8 cellular contexts compared by ENCODE assay signal in the genomic region with DNA sequence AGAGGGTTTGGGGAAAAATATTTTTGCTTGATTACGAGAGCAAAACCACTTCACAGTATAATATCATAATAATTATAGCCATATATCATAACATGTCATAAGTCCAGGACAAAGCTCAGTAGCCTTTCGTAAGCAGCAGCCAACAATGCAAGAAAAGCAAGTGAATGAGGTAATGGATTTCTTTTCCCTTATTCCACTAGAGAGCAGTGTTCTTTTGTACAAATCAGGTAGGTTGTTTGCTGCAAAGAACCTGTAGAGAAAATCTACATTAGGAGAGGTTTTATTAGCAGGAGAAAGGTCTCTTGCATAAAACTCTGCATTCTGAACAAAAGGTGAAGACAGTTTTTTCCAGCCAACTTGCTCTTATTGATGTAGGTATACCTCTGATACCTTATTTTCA.
DNase-seq lines count a peak whose midpoint lies in the region; TF ChIP-seq lines count a peak whose summit lies in the region.

No MANE protein-coding gene starts in this region.

- H3K27me3 Mint-ChIP-seq in nephron (ENCODE audit: low read depth), result no peaks in the 10 kb centered on the region
- no peaks in the 10 kb centered on the region for H3K27me3 Mint-ChIP-seq in activated CD4-positive, alpha-beta T cell treated with anti-CD3 and anti-CD28 coated beads, Interleukin-2, amount 10 ng/mL, durations not matched to agents 24 days and 14 days

- no peaks in the 10 kb centered on the region for H3K9me3 Mint-ChIP-seq in nephron
- no peaks in the 10 kb centered on the region for H3K9me3 Mint-ChIP-seq in activated CD4-positive, alpha-beta T cell treated with anti-CD3 and anti-CD28 coated beads, Interleukin-2, amount 10 ng/mL, durations not matched to agents 24 days and 14 days

- H3K27ac Mint-ChIP-seq in nephron, result peak overlapping the region in 1 of 3 experiments; percentile 45
- H3K27ac Mint-ChIP-seq in activated CD4-positive, alpha-beta T cell treated with anti-CD3 and anti-CD28 coated beads, Interleukin-2, amount 10 ng/mL, durations not matched to agents 24 days and 14 days, result no peak overlapping the region

- no peaks in the 10 kb centered on the region for H3K36me3 ChIP-seq in HAP-1 (replicated peaks)

- in situ Hi-C loops in T47D (cut with HindIII; ENCODE audit: low pct_unique_long_range_greater_than_20kb, low sequenced_read_pairs), result no loop called here
- in situ Hi-C loops in HAP-1 (cut with MboI; ENCODE audit: low sequenced_read_pairs), result no loop called here

- DNase-seq in DMS114 treated with DMSO at 0.1 percent for 48 hours (lab: John Stamatoyannopoulos, UW; ENCODE audit: unreplicated experiment), result peak; percentile 0
- DNase-seq in NCI-H1105 (lab: John Stamatoyannopoulos, UW), result peak; percentile 29
- peak; percentile 13 to 52 for DNase-seq in T47D (ENCODE audit: low read depth in 1 of 2, low spot score in 1 of 2)
- DNase-seq in HAP-1 (ENCODE audit: low spot score in 2 of 2), result no peak
- DNase-seq in activated CD4-positive, alpha-beta T cell treated with anti-CD3 and anti-CD28 coated beads, Interleukin-2, amount 10 ng/mL, durations not matched to agents 24 days and 14 days, result no peak
- no peak for DNase-seq in inferior parietal cortex (ENCODE audit: extremely low spot score)
- DNase-seq in NCI-H2107 treated with DMSO at 0.1 percent for 48 hours (lab: John Stamatoyannopoulos, UW; ENCODE audit: unreplicated experiment), result no peak

- no peaks in the 10 kb centered on the region for H3K36me3 Mint-ChIP-seq in nephron (ENCODE audit: low read depth)
- no peaks in the 10 kb centered on the region for H3K36me3 Mint-ChIP-seq in activated CD4-positive, alpha-beta T cell treated with anti-CD3 and anti-CD28 coated beads, Interleukin-2, amount 10 ng/mL, durations not matched to agents 24 days and 14 days (ENCODE audit: low read depth)

- no peaks in the 10 kb centered on the region for H3K4me1 ChIP-seq in HAP-1

- H3K4me3 Mint-ChIP-seq in nephron, result no peak overlapping the region
- H3K4me3 Mint-ChIP-seq in activated CD4-positive, alpha-beta T cell treated with anti-CD3 and anti-CD28 coated beads, Interleukin-2, amount 10 ng/mL, durations not matched to agents 24 days and 14 days, result no peak overlapping the region

- peaks cover 18% of the 10 kb centered on the region for H3K4me1 Mint-ChIP-seq in nephron
- no peaks in the 10 kb centered on the region for H3K4me1 Mint-ChIP-seq in activated CD4-positive, alpha-beta T cell treated with anti-CD3 and anti-CD28 coated beads, Interleukin-2, amount 10 ng/mL, durations not matched to agents 24 days and 14 days

- TF ChIP-seq CTCF in nephron (IDR thresholded peaks at IDR 0.05; ENCODE audit: unreplicated experiment in 3 of 3), result peak; percentile 54 to 67 (median 55)

- no peak overlapping the region for H3K4me3 ChIP-seq in HAP-1

- intact Hi-C loops in activated CD4-positive, alpha-beta T cell treated with anti-CD3 and anti-CD28 coated beads, Interleukin-2, amount 10 ng/mL, durations not matched to agents 24 days and 14 days (cut with micrococcal nuclease), result no loop called here

- no peaks in the 10 kb centered on the region for H3K27me3 ChIP-seq in HAP-1 (ENCODE audit: low read depth)

- no peaks in the 10 kb centered on the region for H3K9me3 ChIP-seq in HAP-1

Comparison
In these comparisons a context has a peak if more than half of its experiments do, and no peak if none do; other contexts are left out.
1. DNase-seq: peak in DMS114 treated with DMSO at 0.1 percent for 48 hours (single experiment), NCI-H1105 (single experiment) and T47D (2 of 2); none in HAP-1 (0 of 2), activated CD4-positive, alpha-beta T cell treated with anti-CD3 and anti-CD28 coated beads, Interleukin-2, amount 10 ng/mL, durations not matched to agents 24 days and 14 days (single experiment), inferior parietal cortex (single experiment) and NCI-H2107 treated with DMSO at 0.1 percent for 48 hours (single experiment).